Comparison of ENCODE assay signal across 8 cellular contexts in the genomic region with DNA sequence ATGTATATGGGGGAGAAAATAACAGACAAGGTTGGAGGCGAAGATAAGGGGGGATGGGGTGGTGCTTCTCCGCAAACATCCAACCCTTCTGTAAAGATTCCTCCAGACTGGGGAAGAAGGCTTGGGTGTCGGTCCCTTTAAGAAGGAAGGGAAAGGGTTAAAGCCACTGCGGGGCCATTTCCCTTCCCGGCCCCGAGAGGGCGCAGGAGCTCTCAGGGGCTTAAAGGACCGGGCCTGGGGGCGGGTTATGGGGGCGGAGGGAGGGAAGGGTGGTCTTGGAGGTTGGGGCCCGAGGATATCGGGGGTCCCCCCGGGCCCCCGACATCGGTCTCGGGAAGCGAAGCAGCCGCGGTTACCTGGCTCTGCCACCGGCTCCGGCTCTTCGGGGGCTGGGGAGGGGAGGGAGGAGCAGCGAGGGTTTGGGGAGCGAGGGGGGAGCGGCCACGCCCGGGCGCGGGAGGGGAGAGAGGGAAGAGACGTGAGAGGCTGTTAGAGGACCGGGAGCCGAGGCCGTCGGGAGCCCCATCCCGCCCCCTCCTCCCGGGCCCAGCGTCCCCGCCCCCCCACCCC. TPM values are rescaled to one million over a fixed set of nuclear protein-coding genes. Genes with fewer than 3 reads are reported as not detected.
DNase-seq lines count a peak whose midpoint lies in the region; ATAC-seq and TF ChIP-seq lines count a peak whose summit lies in the region.

No MANE protein-coding gene starts in this region.

- H3K9me3 Mint-ChIP-seq in natural killer cell, result no peaks in the 10 kb centered on the region
- no peaks in the 10 kb centered on the region for H3K9me3 Mint-ChIP-seq in natural killer cell treated with Interleukin-12 subunit alpha and Interleukin-12 subunit beta and Interleukin-15 and Interleukin-18, amount 100 ng/mL, for 72 hours
- no peaks in the 10 kb centered on the region for H3K9me3 Mint-ChIP-seq in CD8-positive, alpha-beta memory T cell
- no peaks in the 10 kb centered on the region for H3K9me3 Mint-ChIP-seq in T-helper 2 cell treated with Interferon-gamma antibody and Interleukin-4, amounts not matched to agents 5 μg/mL and 100 μg/mL, for 36 hours

- H3K36me3 Mint-ChIP-seq in natural killer cell, result no peaks in the 10 kb centered on the region
- H3K36me3 Mint-ChIP-seq in natural killer cell treated with Interleukin-12 subunit alpha and Interleukin-12 subunit beta and Interleukin-15 and Interleukin-18, amount 100 ng/mL, for 72 hours, result no peaks in the 10 kb centered on the region
- no peaks in the 10 kb centered on the region for H3K36me3 Mint-ChIP-seq in CD8-positive, alpha-beta memory T cell
- H3K36me3 Mint-ChIP-seq in T-helper 2 cell treated with Interferon-gamma antibody and Interleukin-4, amounts not matched to agents 5 μg/mL and 100 μg/mL, for 36 hours (ENCODE audit: low read depth), result no peaks in the 10 kb centered on the region

- POLR2A ChIA-PET in CD8-positive, alpha-beta memory T cell (lab: Charles Lee), result interaction anchor here (0.6 kb wide), 1 partner anchor 468 kb away, joined by 4 read pairs; no protein-coding TSS in a partner anchor

- H3K27ac ChIP-seq in WERI-Rb-1, result no peak overlapping the region
- no peak overlapping the region for H3K27ac ChIP-seq in liver (ENCODE audit: low read depth in 1 of 2, low read length in 2 of 2)
- H3K27ac ChIP-seq in CD8-positive, alpha-beta memory T cell (ENCODE audit: low read depth, low read length), result no peak overlapping the region

- ATAC-seq in natural killer cell (peak in 2 of 3 donors; percentile 46 to 57), GM18873 (IDR thresholded peaks at IDR 0.05; ENCODE audit: low FRiP score, unreplicated experiment) (no peak)
- ATAC-seq in natural killer cell treated with Interleukin-12 subunit alpha and Interleukin-12 subunit beta and Interleukin-15 and Interleukin-18, amount 100 ng/mL, for 72 hours, result no peak

- DNase-seq in natural killer cell, result no peak
- DNase-seq in natural killer cell treated with Interleukin-12 subunit alpha and Interleukin-12 subunit beta and Interleukin-15 and Interleukin-18, amount 100 ng/mL, for 72 hours (ENCODE audit: low spot score), result no peak
- DNase-seq in NCI-H1105 (lab: John Stamatoyannopoulos, UW), result peak; percentile 56
- DNase-seq in WERI-Rb-1, result peak; percentile 68
- DNase-seq in CD8-positive, alpha-beta memory T cell, result no peak
- no peak for DNase-seq in T-helper 2 cell treated with Interferon-gamma antibody and Interleukin-4, amounts not matched to agents 5 μg/mL and 100 μg/mL, for 36 hours (ENCODE audit: low spot score)

- intact Hi-C loops in natural killer cell (cut with micrococcal nuclease), result no loop called here

- H3K27me3 ChIP-seq in WERI-Rb-1 (ENCODE audit: insufficient read depth, low read depth, severe bottlenecking) (no peaks in the 10 kb centered on the region), liver (ENCODE audit: control insufficient read depth in 4 of 4, insufficient read depth in 4 of 4, low read length in 3 of 4) (peaks cover 0 to 7% (median 4%) of the 10 kb centered on the region in 4 donors)
- peaks cover 23% of the 10 kb centered on the region for H3K27me3 ChIP-seq in CD8-positive, alpha-beta memory T cell (ENCODE audit: insufficient read depth, low read length, poor library complexity, severe bottlenecking)

- CTCF ChIA-PET in CD8-positive, alpha-beta memory T cell (lab: Charles Lee), result interaction anchor here (1.0 kb wide), 1 partner anchor 156 kb away, joined by 3 read pairs; no protein-coding TSS in a partner anchor

- peak overlapping the region; percentile 65 for H3K4me3 ChIP-seq in WERI-Rb-1 (ENCODE audit: low read depth, low read length)
- H3K4me3 ChIP-seq in liver (ENCODE audit: low read depth in 1 of 3, low read length in 3 of 3), result no peak overlapping the region
- H3K4me3 ChIP-seq in CD8-positive, alpha-beta memory T cell (ENCODE audit: low read length), result no peak overlapping the region

- peaks cover 0 to 7% of the 10 kb centered on the region in 2 donors for H3K4me1 Mint-ChIP-seq in natural killer cell
- H3K4me1 Mint-ChIP-seq in natural killer cell treated with Interleukin-12 subunit alpha and Interleukin-12 subunit beta and Interleukin-15 and Interleukin-18, amount 100 ng/mL, for 72 hours (ENCODE audit: low read depth in 2 of 2), result peaks cover 8 to 10% of the 10 kb centered on the region in 2 donors
- H3K4me1 Mint-ChIP-seq in CD8-positive, alpha-beta memory T cell, result peaks cover 0 to 7% (median 1%) of the 10 kb centered on the region in 3 donors
- peaks cover 6% of the 10 kb centered on the region for H3K4me1 Mint-ChIP-seq in T-helper 2 cell treated with Interferon-gamma antibody and Interleukin-4, amounts not matched to agents 5 μg/mL and 100 μg/mL, for 36 hours (ENCODE audit: low read depth)

- peaks cover 0 to 3% (median 0%) of the 10 kb centered on the region in 4 donors for H3K4me1 ChIP-seq in liver (ENCODE audit: control insufficient read depth in 4 of 4, insufficient read depth in 4 of 4, low read length in 3 of 4)
- H3K4me1 ChIP-seq in CD8-positive, alpha-beta memory T cell (ENCODE audit: insufficient read depth, low read length), result no peaks in the 10 kb centered on the region

- H3K9ac ChIP-seq in liver (ENCODE audit: low read depth in 1 of 2, low read length in 2 of 2), result no peak overlapping the region

- 3% methylated on average over 37 of the region's 38 CpGs for WGBS in liver

- no peak for TF ChIP-seq RAD21 in liver (IDR thresholded peaks at IDR 0.05)

- H3K27ac Mint-ChIP-seq in natural killer cell, result no peak overlapping the region
- no peak overlapping the region for H3K27ac Mint-ChIP-seq in natural killer cell treated with Interleukin-12 subunit alpha and Interleukin-12 subunit beta and Interleukin-15 and Interleukin-18, amount 100 ng/mL, for 72 hours
- no peak overlapping the region for H3K27ac Mint-ChIP-seq in CD8-positive, alpha-beta memory T cell
- no peak overlapping the region for H3K27ac Mint-ChIP-seq in T-helper 2 cell treated with Interferon-gamma antibody and Interleukin-4, amounts not matched to agents 5 μg/mL and 100 μg/mL, for 36 hours

- peaks cover 4% of the 10 kb centered on the region; the same call in 1 of the 2 replicates for H3K36me3 ChIP-seq in WERI-Rb-1
- H3K36me3 ChIP-seq in liver (ENCODE audit: control insufficient read depth in 4 of 4, insufficient read depth in 3 of 4, low read depth in 1 of 4, low read length in 3 of 4), result no peaks in the 10 kb centered on the region
- H3K36me3 ChIP-seq in CD8-positive, alpha-beta memory T cell (ENCODE audit: insufficient read depth, low read length), result no peaks in the 10 kb centered on the region

- no peak overlapping the region for H3K4me3 Mint-ChIP-seq in natural killer cell
- H3K4me3 Mint-ChIP-seq in natural killer cell treated with Interleukin-12 subunit alpha and Interleukin-12 subunit beta and Interleukin-15 and Interleukin-18, amount 100 ng/mL, for 72 hours, result no peak overlapping the region
- no peak overlapping the region for H3K4me3 Mint-ChIP-seq in CD8-positive, alpha-beta memory T cell
- H3K4me3 Mint-ChIP-seq in T-helper 2 cell treated with Interferon-gamma antibody and Interleukin-4, amounts not matched to agents 5 μg/mL and 100 μg/mL, for 36 hours, result no peak overlapping the region

- peaks cover 4% of the 10 kb centered on the region for H3K9me3 ChIP-seq in WERI-Rb-1 (ENCODE audit: severe bottlenecking)
- H3K9me3 ChIP-seq in liver (ENCODE audit: control insufficient read depth in 4 of 4, low read length in 3 of 4), result no peaks in the 10 kb centered on the region
- H3K9me3 ChIP-seq in CD8-positive, alpha-beta memory T cell (ENCODE audit: low read length), result no peaks in the 10 kb centered on the region

- TF ChIP-seq CTCF in natural killer cell (IDR thresholded peaks at IDR 0.05) (peak; percentile 38), WERI-Rb-1 (IDR thresholded peaks at IDR 0.05; ENCODE audit: low read depth, low read length) (peak; percentile 55), liver (IDR thresholded peaks at IDR 0.05; ENCODE audit: low read depth, low read length, missing input control) (peak; percentile 14)

- peaks cover 31 to 38% of the 10 kb centered on the region in 2 donors for H3K27me3 Mint-ChIP-seq in natural killer cell (ENCODE audit: low read depth in 2 of 2)
- H3K27me3 Mint-ChIP-seq in natural killer cell treated with Interleukin-12 subunit alpha and Interleukin-12 subunit beta and Interleukin-15 and Interleukin-18, amount 100 ng/mL, for 72 hours, result peaks cover 40 to 53% of the 10 kb centered on the region in 2 donors
- peaks cover 45 to 46% of the 10 kb centered on the region in 2 donors for H3K27me3 Mint-ChIP-seq in CD8-positive, alpha-beta memory T cell
- H3K27me3 Mint-ChIP-seq in T-helper 2 cell treated with Interferon-gamma antibody and Interleukin-4, amounts not matched to agents 5 μg/mL and 100 μg/mL, for 36 hours (ENCODE audit: low read depth), result peaks cover 46% of the 10 kb centered on the region

RNA-seq across cellular contexts. Expression of a gene that starts 2.8 kb away (rescaled TPM):
- total RNA-seq in natural killer cell (under 1 TPM in 1 of 3 donors, not detected in 2; 0.94 TPM), liver (under 1 TPM in 1 of 2 donors, not detected in 1; 0.28 TPM)
- total RNA-seq in natural killer cell treated with Interleukin-12 subunit alpha and Interleukin-12 subunit beta and Interleukin-15 and Interleukin-18, amount 100 ng/mL, for 72 hours, result not detected
- under 1 TPM in 1 of 2 donors, not detected in 1; 0.15 TPM for polyA plus RNA-seq in liver
- total RNA-seq in CD8-positive, alpha-beta memory T cell, result not detected
- polyA plus RNA-seq in CD8-positive, alpha-beta memory T cell, result not detected

RNA-seq across cellular contexts. Expression of a gene that starts 11.4 kb away (rescaled TPM):
- total RNA-seq in natural killer cell, result under 1 TPM in 1 of 3 donors, not detected in 2; 0.94 TPM
- not detected for total RNA-seq in natural killer cell treated with Interleukin-12 subunit alpha and Interleukin-12 subunit beta and Interleukin-15 and Interleukin-18, amount 100 ng/mL, for 72 hours
- not detected for total RNA-seq in liver
- not detected for polyA plus RNA-seq in liver
- not detected for total RNA-seq in CD8-positive, alpha-beta memory T cell
- not detected for polyA plus RNA-seq in CD8-positive, alpha-beta memory T cell

RNA-seq across cellular contexts. Expression of a gene that starts 20.2 kb away (rescaled TPM):
- not detected for total RNA-seq in natural killer cell
- not detected for total RNA-seq in natural killer cell treated with Interleukin-12 subunit alpha and Interleukin-12 subunit beta and Interleukin-15 and Interleukin-18, amount 100 ng/mL, for 72 hours
- under 1 TPM; 0.23 to 0.50 TPM for total RNA-seq in liver
- under 1 TPM; 0.18 to 0.64 TPM for polyA plus RNA-seq in liver
- total RNA-seq in CD8-positive, alpha-beta memory T cell, result under 1 TPM in 1 of 2 experiments, not detected in 1; 0.27 TPM
- not detected for polyA plus RNA-seq in CD8-positive, alpha-beta memory T cell

RNA-seq across cellular contexts. Expression of a gene that starts 28.7 kb away (rescaled TPM):
- 100 to 1,000 TPM; 162 to 178 (median 174) TPM for total RNA-seq in natural killer cell
- 100 to 1,000 TPM; 157 to 251 TPM for total RNA-seq in natural killer cell treated with Interleukin-12 subunit alpha and Interleukin-12 subunit beta and Interleukin-15 and Interleukin-18, amount 100 ng/mL, for 72 hours
- total RNA-seq in liver, result 10 to 100 TPM; 20.3 to 29.5 TPM
- polyA plus RNA-seq in liver, result 10 to 100 TPM in 1 of 2 donors, 1 to 10 TPM in 1; 7.4 to 35.8 TPM
- 10 to 100 TPM; 95.4 to 98.3 TPM for total RNA-seq in CD8-positive, alpha-beta memory T cell
- 7.7 TPM for polyA plus RNA-seq in CD8-positive, alpha-beta memory T cell

RNA-seq across cellular contexts. Expression of a gene that starts 33.9 kb away (rescaled TPM):
- 1 to 10 TPM; 4.9 to 6.1 (median 5.3) TPM for total RNA-seq in natural killer cell
- not detected for total RNA-seq in natural killer cell treated with Interleukin-12 subunit alpha and Interleukin-12 subunit beta and Interleukin-15 and Interleukin-18, amount 100 ng/mL, for 72 hours
- total RNA-seq in liver, result under 1 TPM in 1 of 2 donors, not detected in 1; under 0.01 TPM
- not detected for polyA plus RNA-seq in liver
- not detected for total RNA-seq in CD8-positive, alpha-beta memory T cell
- 0.37 TPM for polyA plus RNA-seq in CD8-positive, alpha-beta memory T cell

Comparison
In these comparisons a context has a peak if more than half of its experiments do, and no peak if none do; other contexts are left out.
1. ATAC-seq: peak in natural killer cell (2 of 3); none in natural killer cell treated with Interleukin-12 subunit alpha and Interleukin-12 subunit beta and Interleukin-15 and Interleukin-18, amount 100 ng/mL, for 72 hours (0 of 2) and GM18873 (single experiment).
2. DNase-seq: peak in NCI-H1105 (single experiment) and WERI-Rb-1 (single experiment); none in natural killer cell (single experiment), natural killer cell treated with Interleukin-12 subunit alpha and Interleukin-12 subunit beta and Interleukin-15 and Interleukin-18, amount 100 ng/mL, for 72 hours (single experiment), CD8-positive, alpha-beta memory T cell (0 of 5) and T-helper 2 cell treated with Interferon-gamma antibody and Interleukin-4, amounts not matched to agents 5 μg/mL and 100 μg/mL, for 36 hours (single experiment).
3. Peak in every context shown above with its lines, with median percentiles within 50 percentile points of each other: CTCF ChIP-seq.